ENCODE assay signal across 9 cellular contexts in genomic region chr5:72402959-72403628, GRCh38.
DNase-seq lines count a peak whose midpoint lies in the region; ATAC-seq and TF ChIP-seq lines count a peak whose summit lies in the region.
"Had no signal": no experiment of that assay in that cellular context is flagged by ENCODE, and none has a peak within 500 bp of the region (broad histone marks: within the 10 kb centered on the region; RNA-seq: fewer than 3 reads in every experiment).

No MANE protein-coding gene starts in this region.

- 57% methylated on average over 4 of the region's 4 CpGs for WGBS in esophagus muscularis mucosa
- WGBS in psoas muscle, 3 donors, result 37 to 54% (median 46%) methylated on average over 4 of the region's 4 CpGs

- H3K4me1 ChIP-seq in esophagus muscularis mucosa (peaks cover 11 to 19% (median 18%) of the 10 kb centered on the region in 4 donors), psoas muscle (peaks cover 12% of the 10 kb centered on the region)

- no peak overlapping the region for H3K4me3 ChIP-seq in esophagus muscularis mucosa
- no peak overlapping the region for H3K4me3 ChIP-seq in psoas muscle

- ATAC-seq in psoas muscle (peak in 1 of 4 donors; percentile 19), GM21447 (IDR thresholded peaks at IDR 0.05; ENCODE audit: unreplicated experiment) (no peak)

- intact Hi-C loops in esophagus muscularis mucosa (cut with DNase I) (no loop called here), psoas muscle (cut with DNase I) (no loop called here)

- peaks cover 0 to 20% (median 14%) of the 10 kb centered on the region in 4 donors for H3K9me3 ChIP-seq in esophagus muscularis mucosa
- H3K9me3 ChIP-seq in psoas muscle, result peaks cover 20% of the 10 kb centered on the region

- DNase-seq in OCI-M1 (lab: John Stamatoyannopoulos, UW) (peak; percentile 27), esophagus muscularis mucosa (ENCODE audit: extremely low spot score) (no peak), psoas muscle (no peak), cerebellar nuclear complex (lab: John Stamatoyannopoulos, UW) (no peak), cerebellum (ENCODE audit: low spot score) (no peak), RKO (ENCODE audit: low spot score) (no peak)
- DNase-seq: NCI-H1092 had no signal

- TF ChIP-seq EP300 in esophagus muscularis mucosa (IDR thresholded peaks at IDR 0.05), result no peak

- TF ChIP-seq CTCF in GM12872 (IDR thresholded peaks at IDR 0.05; ENCODE audit: insufficient read depth, low read depth, low read length) (peak; percentile 51; the same call in 2 of the 3 replicates), esophagus muscularis mucosa (IDR thresholded peaks at IDR 0.05) (peak in 2 of 3 experiments; percentile 13 to 36), psoas muscle (IDR thresholded peaks at IDR 0.05) (peak; percentile 34)

- no peaks in the 10 kb centered on the region for H3K36me3 ChIP-seq in esophagus muscularis mucosa
- H3K36me3 ChIP-seq in psoas muscle (ENCODE audit: insufficient read depth in 1 of 2, low read depth in 1 of 2), result no peaks in the 10 kb centered on the region

- TF ChIP-seq POLR2A in esophagus muscularis mucosa (IDR thresholded peaks at IDR 0.05; ENCODE audit: low read depth), result no peak

- no peaks in the 10 kb centered on the region for H3K27me3 ChIP-seq in esophagus muscularis mucosa
- H3K27me3 ChIP-seq in psoas muscle (ENCODE audit: insufficient read depth in 3 of 3, low read length in 2 of 3), result no peaks in the 10 kb centered on the region

- H3K27ac ChIP-seq in esophagus muscularis mucosa (replicated peaks in 1 of 4) (peak overlapping the region; percentile 53 to 76 (median 62)), psoas muscle (peak overlapping the region; percentile 39)
